ENCODE assay signal across 8 cellular contexts in genomic region chr19:54464624-54465266, GRCh38. TPM values are rescaled to one million over a fixed set of nuclear protein-coding genes. Genes with fewer than 3 reads are reported as not detected.
DNase-seq lines count a peak whose midpoint lies in the region; ATAC-seq and TF ChIP-seq lines count a peak whose summit lies in the region.

No MANE protein-coding gene starts in this region.

- no peaks in the 10 kb centered on the region for H3K9me2 ChIP-seq in OCI-LY1 (ENCODE audit: low read depth, low read length)

- H3K4me3 ChIP-seq in OCI-LY1 (ENCODE audit: low read depth, low read length, poor library complexity, severe bottlenecking) (peak overlapping the region; percentile 64), mucosa of stomach (ENCODE audit: low read length) (no peak overlapping the region)

- peaks cover 30% of the 10 kb centered on the region for H3K27me3 Mint-ChIP-seq in activated T-cell treated with anti-CD3 and anti-CD28 coated beads, Interleukin-2, amount 50 U/mL, for 24 hours

- H3K36me3 ChIP-seq in OCI-LY1 (ENCODE audit: insufficient read depth, low read length) (peaks cover 24% of the 10 kb centered on the region), mucosa of stomach (ENCODE audit: control insufficient read depth, insufficient read depth, low read length) (no peaks in the 10 kb centered on the region)

- DNase-seq in COLO829 (ENCODE audit: low spot score), result peak; percentile 64
- peak; percentile 87 for DNase-seq in activated T-cell treated with anti-CD3 and anti-CD28 coated beads, Interleukin-2, amount 50 U/mL, for 24 hours
- DNase-seq in stimulated activated CD8-positive, alpha-beta memory T cell treated with anti-CD3 and anti-CD28 coated beads, Interleukin-7, amount 100 ng/mL, for 4 hours (ENCODE audit: low read depth in 2 of 2), result peak; percentile 24 to 66

- ATAC-seq in GM19395 (IDR thresholded peaks at IDR 0.05; ENCODE audit: unreplicated experiment) (peak; percentile 48), HG03469 (IDR thresholded peaks at IDR 0.05; ENCODE audit: unreplicated experiment) (peak; percentile 26), esophagus mucosa (peak; percentile 58)

- peak overlapping the region; percentile 90 for H3K27ac ChIP-seq in OCI-LY1 (ENCODE audit: low read depth, low read length, poor library complexity, severe bottlenecking)

- H3K79me2 ChIP-seq in OCI-LY1 (ENCODE audit: insufficient read depth, low read length), result no peaks in the 10 kb centered on the region

- TF ChIP-seq CTCF in OCI-LY1 (IDR thresholded peaks at IDR 0.05; ENCODE audit: low read length), result no peak

- no peaks in the 10 kb centered on the region for H4K20me1 ChIP-seq in OCI-LY1 (ENCODE audit: insufficient read depth, low read length)

- peak overlapping the region; percentile 95 for H3K27ac Mint-ChIP-seq in activated T-cell treated with anti-CD3 and anti-CD28 coated beads, Interleukin-2, amount 50 U/mL, for 24 hours

- no peak overlapping the region for H2AFZ ChIP-seq in OCI-LY1 (ENCODE audit: low read length)

- H3K9ac ChIP-seq in OCI-LY1 (ENCODE audit: low read length), result peak overlapping the region; percentile 73
- peak overlapping the region; percentile 81 for H3K9ac ChIP-seq in mucosa of stomach (ENCODE audit: low read length)

- peaks cover 18% of the 10 kb centered on the region for H3K4me1 ChIP-seq in OCI-LY1 (ENCODE audit: insufficient read depth, low read length, severe bottlenecking)
- H3K4me1 ChIP-seq in mucosa of stomach (ENCODE audit: control insufficient read depth, insufficient read depth, low read length), result peaks cover 55% of the 10 kb centered on the region

- H3K27me3 ChIP-seq in OCI-LY1 (ENCODE audit: insufficient read depth, low read length), result no peaks in the 10 kb centered on the region
- H3K27me3 ChIP-seq in mucosa of stomach (ENCODE audit: control insufficient read depth, insufficient read depth, low read length), result no peaks in the 10 kb centered on the region

- H3K4me3 Mint-ChIP-seq in activated T-cell treated with anti-CD3 and anti-CD28 coated beads, Interleukin-2, amount 50 U/mL, for 24 hours, result peak overlapping the region; percentile 80

- H3K9me3 Mint-ChIP-seq in activated T-cell treated with anti-CD3 and anti-CD28 coated beads, Interleukin-2, amount 50 U/mL, for 24 hours, result no peaks in the 10 kb centered on the region

- H3K36me3 Mint-ChIP-seq in activated T-cell treated with anti-CD3 and anti-CD28 coated beads, Interleukin-2, amount 50 U/mL, for 24 hours (ENCODE audit: low read depth), result peaks cover 35% of the 10 kb centered on the region

- peak overlapping the region; percentile 92 for H3K4me2 ChIP-seq in OCI-LY1 (ENCODE audit: low read length)

- H3F3A ChIP-seq in OCI-LY1 (ENCODE audit: insufficient read depth, low read length), result peaks cover 3% of the 10 kb centered on the region; the same call in 1 of the 2 replicates

- peaks cover 23% of the 10 kb centered on the region for H3K4me1 Mint-ChIP-seq in activated T-cell treated with anti-CD3 and anti-CD28 coated beads, Interleukin-2, amount 50 U/mL, for 24 hours (ENCODE audit: low read depth)

- no peaks in the 10 kb centered on the region for H3K9me3 ChIP-seq in OCI-LY1 (ENCODE audit: low read length)
- H3K9me3 ChIP-seq in mucosa of stomach (ENCODE audit: control insufficient read depth, low read length), result no peaks in the 10 kb centered on the region

RNA-seq across cellular contexts. Expression of gene LENG9, which starts 1.2 kb away (rescaled TPM):
- total RNA-seq in esophagus mucosa, result 7.2 TPM

RNA-seq across cellular contexts. Expression of gene CDC42EP5, which starts 8.4 kb away (rescaled TPM):
- 18.2 TPM for total RNA-seq in esophagus mucosa

RNA-seq across cellular contexts. Expression of gene LENG8, which starts 15.7 kb away (rescaled TPM):
- 38.5 TPM for total RNA-seq in esophagus mucosa

RNA-seq across cellular contexts. Expression of gene LAIR2, which starts 37.9 kb away (rescaled TPM):
- total RNA-seq in esophagus mucosa, result not detected

RNA-seq across cellular contexts. Expression of gene TTYH1, which starts 49.5 kb away (rescaled TPM):
- 0.44 TPM for total RNA-seq in esophagus mucosa
